ENCODE assay signal across 20 cellular contexts in the genomic region with DNA sequence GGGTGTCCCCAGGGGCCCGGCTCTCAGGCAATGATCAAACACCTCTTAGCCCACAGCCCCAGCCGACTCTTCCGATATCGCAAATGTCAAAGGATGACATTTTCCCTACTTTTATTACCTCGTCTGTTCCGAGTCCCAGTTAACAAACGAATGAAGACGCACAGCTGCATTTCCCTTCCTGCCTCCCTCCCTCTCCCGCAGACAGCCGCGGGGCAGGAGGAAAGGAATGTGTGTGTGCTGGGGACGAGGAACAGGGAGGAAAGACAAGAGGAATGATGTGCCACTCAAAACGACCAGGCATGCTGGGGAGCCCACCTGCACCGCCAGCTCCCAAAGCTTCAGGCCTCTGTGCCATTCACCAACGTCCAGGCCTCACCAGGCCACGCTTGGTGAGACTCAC.
DNase-seq lines count a peak whose midpoint lies in the region; ATAC-seq and TF ChIP-seq lines count a peak whose summit lies in the region.
"Had no signal": no experiment of that assay in that cellular context is flagged by ENCODE, and none has a peak within 500 bp of the region (broad histone marks: within the 10 kb centered on the region; RNA-seq: fewer than 3 reads in every experiment).

No MANE protein-coding gene starts in this region.

- no peak for TF ChIP-seq POLR2A in spleen (IDR thresholded peaks at IDR 0.05)

- H3K27ac Mint-ChIP-seq in brain = peak overlapping the region in 4 of 5 experiments; percentile 70 to 95 (median 82)
- H3K27ac Mint-ChIP-seq: activated naive CD4-positive, alpha-beta T cell treated with anti-CD3 and anti-CD28 coated beads, Interleukin-2, amount 10 ng/mL, durations not matched to agents 7 days and 5 days; HFFc6; progenitor cell of endocrine pancreas had no signal

- H3K4me3 Mint-ChIP-seq in brain = no peak overlapping the region
- H3K4me3 Mint-ChIP-seq: activated naive CD4-positive, alpha-beta T cell treated with anti-CD3 and anti-CD28 coated beads, Interleukin-2, amount 10 ng/mL, durations not matched to agents 7 days and 5 days; HFFc6 had no signal

- peaks cover 48% of the 10 kb centered on the region for H3K36me3 Mint-ChIP-seq in brain
- H3K36me3 Mint-ChIP-seq: activated naive CD4-positive, alpha-beta T cell treated with anti-CD3 and anti-CD28 coated beads, Interleukin-2, amount 10 ng/mL, durations not matched to agents 7 days and 5 days had no signal

- H3K9me3 Mint-ChIP-seq in brain = peaks cover 12 to 35% (median 13%) of the 10 kb centered on the region in 5 experiments
- H3K9me3 Mint-ChIP-seq: HFFc6 had no signal

- DNase-seq in ELF-1 (ENCODE audit: low read depth, low spot score) (peak; percentile 93), left kidney (ENCODE audit: low read depth, low spot score) (peak; percentile 79), spleen (no peak), AG20443 (ENCODE audit: low spot score) (no peak), NCI-H146 (lab: John Stamatoyannopoulos, UW) (no peak)
- DNase-seq: activated CD4-positive, alpha-beta T cell treated with anti-CD3 and anti-CD28 coated beads, Interleukin-2, amount 50 U/mL, for 1 hour; activated naive CD4-positive, alpha-beta T cell treated with anti-CD3 and anti-CD28 coated beads, Interleukin-2, amount 10 ng/mL, durations not matched to agents 7 days and 5 days; activated T-cell treated with anti-CD3 and anti-CD28 coated beads for 4 hours; HFFc6; hypothalamus; left lung; MM.1S; NCI-H2081 treated with DMSO at 0.1 percent for 48 hours; NCI-H526 treated with DMSO at 0.1 percent for 48 hours; PC-9; stomach had no signal

- peaks cover 5 to 35% (median 19%) of the 10 kb centered on the region in 6 donors for H3K4me1 ChIP-seq in spleen

- H3K9me3 ChIP-seq in spleen = peaks cover 0 to 15% (median 13%) of the 10 kb centered on the region in 8 donors
- H3K9me3 ChIP-seq: stomach had no signal

- H3K36me3 ChIP-seq in spleen = peaks cover 0 to 20% (median 0%) of the 10 kb centered on the region in 6 donors

- ATAC-seq in HG03457 (IDR thresholded peaks at IDR 0.05; ENCODE audit: unreplicated experiment) = no peak
- ATAC-seq in GM18517 (IDR thresholded peaks at IDR 0.05; ENCODE audit: unreplicated experiment) = no peak
- ATAC-seq: left lung had no signal

- H3K27me3 ChIP-seq in spleen (replicated peaks in 1 of 7) = no peaks in the 10 kb centered on the region
- H3K27me3 ChIP-seq: left lung, stomach had no signal

- intact Hi-C loops in spleen (cut with DNase I; ENCODE audit: low total_unique reads) = no loop called here

- H3K27ac ChIP-seq in spleen = peak overlapping the region in 6 of 8 donors; percentile 47 to 89 (median 82)
- H3K27ac ChIP-seq: PC-9 had no signal

- H3K4me3 ChIP-seq in spleen = no peak overlapping the region
- H3K4me3 ChIP-seq: left lung, PC-9, stomach had no signal

- no peak for TF ChIP-seq CTCF in brain (conservative IDR thresholded peaks at IDR 0.05)
- TF ChIP-seq CTCF in spleen (IDR thresholded peaks at IDR 0.05 in 8 of 11, conservative IDR thresholded peaks at IDR 0.05 in 3 of 11) = no peak

- H3K4me1 Mint-ChIP-seq in brain = peaks cover 49% of the 10 kb centered on the region

- peaks cover 3% of the 10 kb centered on the region for H3K27me3 Mint-ChIP-seq in brain
- H3K27me3 Mint-ChIP-seq: progenitor cell of endocrine pancreas had no signal

- 80 to 90% (median 86%) methylated on average over 16 of the region's 16 CpGs for WGBS in spleen, 5 donors

Comparison
In these comparisons a context has a peak if more than half of its experiments do, and no peak if none do; other contexts are left out.
1. DNase-seq: peak in ELF-1 (single experiment) and left kidney (single experiment); none in spleen (single experiment), AG20443 (single experiment) and NCI-H146 (single experiment).